In the genomic region with DNA sequence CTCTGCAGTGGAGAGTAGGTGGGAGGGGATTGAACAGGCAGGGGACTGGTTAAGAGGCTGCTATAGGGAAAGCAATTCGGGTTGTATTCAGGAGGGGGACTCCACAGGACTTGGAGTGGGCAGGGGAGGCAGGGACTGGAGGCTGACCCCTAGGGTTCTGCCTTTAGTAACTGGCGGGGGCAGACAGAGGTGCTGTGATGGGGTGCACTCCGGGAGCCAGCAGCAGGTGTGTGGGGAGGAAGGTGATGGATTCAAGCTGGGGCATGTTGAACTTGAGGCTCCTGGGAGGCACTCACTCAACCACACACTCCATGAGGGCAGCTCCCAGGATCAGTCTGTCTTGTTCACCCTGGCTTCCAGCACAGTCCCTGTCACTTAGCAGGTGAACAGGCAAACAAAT, we compare ENCODE assay signal across 18 cellular contexts. TPM values are rescaled to one million over a fixed set of nuclear protein-coding genes. Genes with fewer than 3 reads are reported as not detected.
DNase-seq lines count a peak whose midpoint lies in the region; ATAC-seq, FAIRE-seq and TF ChIP-seq lines count a peak whose summit lies in the region.
"Had no signal": no experiment of that assay in that cellular context is flagged by ENCODE, and none has a peak within 500 bp of the region (broad histone marks: within the 10 kb centered on the region; RNA-seq: fewer than 3 reads in every experiment).

No MANE protein-coding gene starts in this region.

- H3K27ac ChIP-seq in mammary epithelial cell (ENCODE audit: insufficient read depth, low read depth, low read length) (no peak overlapping the region), stomach smooth muscle (ENCODE audit: low read length) (peak overlapping the region; percentile 60), A673 (ENCODE audit: low read depth, low read length, poor library complexity, severe bottlenecking) (no peak overlapping the region)
- H3K27ac ChIP-seq: brain microvascular endothelial cell had no signal

- BruUV-seq in MCF 10A (replicated peaks; lab: Mats Ljungman, UMichigan) (no TSS peak), mammary epithelial cell (replicated peaks; lab: Mats Ljungman, UMichigan) (no TSS peak), A673 (replicated peaks; lab: Mats Ljungman, UMichigan) (no TSS peak)

- H3K36me3 Mint-ChIP-seq in MCF 10A (ENCODE audit: insufficient read depth, unreplicated experiment) (peaks cover 5% of the 10 kb centered on the region), naive B cell (no peaks in the 10 kb centered on the region)
- H3K36me3 Mint-ChIP-seq in activated CD4-positive, alpha-beta memory T cell treated with anti-CD3 and anti-CD28 coated beads, Interleukin-2, amount 10 ng/mL, durations not matched to agents 7 days and 5 days (ENCODE audit: low read depth), result no peaks in the 10 kb centered on the region

- H3K79me2 ChIP-seq in mammary epithelial cell (ENCODE audit: insufficient read depth, low read length), result no peaks in the 10 kb centered on the region
- H3K79me2 ChIP-seq: parathyroid adenoma had no signal

- no peak for TF ChIP-seq CTCF in MCF 10A (IDR thresholded peaks at IDR 0.05; ENCODE audit: unreplicated experiment)
- TF ChIP-seq CTCF in mammary epithelial cell (conservative IDR thresholded peaks at IDR 0.05 in 1 of 2, IDR thresholded peaks at IDR 0.05 in 1 of 2; ENCODE audit: extremely low read depth in 1 of 2, insufficient read depth in 1 of 2, low read depth in 1 of 2, low read length in 2 of 2), result no peak
- no peak for TF ChIP-seq CTCF in A673 (conservative IDR thresholded peaks at IDR 0.05; ENCODE audit: low read depth, low read length)

- H3K27ac Mint-ChIP-seq in MCF 10A (ENCODE audit: low read depth, unreplicated experiment) (peak overlapping the region; percentile 76), naive B cell (peak overlapping the region in 1 of 6 donors; percentile 94)
- no peak overlapping the region for H3K27ac Mint-ChIP-seq in activated CD4-positive, alpha-beta memory T cell treated with anti-CD3 and anti-CD28 coated beads, Interleukin-2, amount 10 ng/mL, durations not matched to agents 7 days and 5 days

- H3K4me3 ChIP-seq in mammary epithelial cell (replicated peaks in 1 of 3; ENCODE audit: insufficient read depth in 1 of 3, low read depth in 2 of 3, low read length in 3 of 3), result no peak overlapping the region
- no peak overlapping the region for H3K4me3 ChIP-seq in stomach smooth muscle (ENCODE audit: low read length in 2 of 2)
- no peak overlapping the region for H3K4me3 ChIP-seq in A673 (ENCODE audit: low read depth, low read length, poor library complexity, severe bottlenecking)

- ATAC-seq in naive B cell (ENCODE audit: low read depth in 2 of 2) (no peak), HG03520 (IDR thresholded peaks at IDR 0.05; ENCODE audit: unreplicated experiment) (no peak)

- CTCF ChIA-PET in MCF 10A (lab: Yijun Ruan, JAX) (interaction anchor here (0.6 to 4.5 kb wide), 5 partner anchors 30 to 178 kb away, joined by 3 to 22 read pairs (median 3); no protein-coding TSS in a partner anchor), mammary epithelial cell (lab: Charles Lee; ENCODE audit: low non-redundant PET) (interaction anchor here (0.6 kb wide), 1 partner anchor 1487 kb away, joined by 4 read pairs; no protein-coding TSS in a partner anchor), A673 (lab: Charles Lee) (no interaction called here)
- CTCF ChIA-PET in activated CD4-positive, alpha-beta memory T cell treated with anti-CD3 and anti-CD28 coated beads, Interleukin-2, amount 10 ng/mL, durations not matched to agents 7 days and 5 days (lab: Charles Lee), result interaction anchor here (1.8 to 3.7 kb wide), 5 partner anchors 8 to 82 kb away, joined by 7 to 29 read pairs (median 15); partner anchors contain the start of gene CAND2

- WGBS in mammary epithelial cell (ENCODE audit: low coverage, missing lambda C conversion rate), result 100% methylated on average over 2 of the region's 3 CpGs

- no peak overlapping the region for H3K4me2 ChIP-seq in mammary epithelial cell (ENCODE audit: insufficient read depth, low read depth, low read length)

- no peak for FAIRE-seq in H54 (lab: Jason Lieb, UNC)
- FAIRE-seq: GM19239 had no signal

- H3K4me1 Mint-ChIP-seq in MCF 10A (ENCODE audit: insufficient read depth, unreplicated experiment) (no peaks in the 10 kb centered on the region), naive B cell (peaks cover 0 to 10% (median 8%) of the 10 kb centered on the region in 3 donors)
- peaks cover 7% of the 10 kb centered on the region for H3K4me1 Mint-ChIP-seq in activated CD4-positive, alpha-beta memory T cell treated with anti-CD3 and anti-CD28 coated beads, Interleukin-2, amount 10 ng/mL, durations not matched to agents 7 days and 5 days

- H3K9me3 Mint-ChIP-seq in MCF 10A (ENCODE audit: unreplicated experiment) (no peaks in the 10 kb centered on the region), naive B cell (no peaks in the 10 kb centered on the region)
- no peaks in the 10 kb centered on the region for H3K9me3 Mint-ChIP-seq in activated CD4-positive, alpha-beta memory T cell treated with anti-CD3 and anti-CD28 coated beads, Interleukin-2, amount 10 ng/mL, durations not matched to agents 7 days and 5 days

- H3K9ac ChIP-seq in mammary epithelial cell (ENCODE audit: insufficient read depth, low read length), result no peak overlapping the region
- H3K9ac ChIP-seq in stomach smooth muscle (ENCODE audit: low read length in 2 of 2), result no peak overlapping the region
- H3K9ac ChIP-seq: parathyroid adenoma had no signal

- no peak overlapping the region for H2AFZ ChIP-seq in mammary epithelial cell (ENCODE audit: low read depth, low read length)

- dilution Hi-C loops in mammary epithelial cell (cut with HindIII; ENCODE audit: low sequenced_read_pairs), result no loop called here

- H4K20me1 ChIP-seq in mammary epithelial cell (ENCODE audit: insufficient read depth, low read length), result no peaks in the 10 kb centered on the region

- intact Hi-C loops in MCF 10A (cut with micrococcal nuclease), result no loop called here
- intact Hi-C loops in mammary epithelial cell (cut with micrococcal nuclease), result no loop called here
- intact Hi-C loops in A673 (cut with micrococcal nuclease; ENCODE audit: unreplicated experiment), result no loop called here

- in situ Hi-C loops in mammary epithelial cell (cut with MboI; ENCODE audit: low sequenced_read_pairs in 2 of 2), result no loop called here

- H3K4me1 ChIP-seq in mammary epithelial cell (ENCODE audit: insufficient read depth, low read length) (peaks cover 6% of the 10 kb centered on the region), stomach smooth muscle (ENCODE audit: control insufficient read depth, insufficient read depth, low read length) (peaks cover 21% of the 10 kb centered on the region), A673 (ENCODE audit: insufficient read depth, low read length, poor library complexity, severe bottlenecking) (peaks cover 6% of the 10 kb centered on the region)
- H3K4me1 ChIP-seq: parathyroid adenoma had no signal

- no peaks in the 10 kb centered on the region for H3K27me3 ChIP-seq in mammary epithelial cell (ENCODE audit: insufficient read depth, low read length)
- no peaks in the 10 kb centered on the region for H3K27me3 ChIP-seq in stomach smooth muscle (ENCODE audit: control insufficient read depth in 1 of 2, insufficient read depth in 2 of 2, low read length in 2 of 2)
- H3K27me3 ChIP-seq in A673 (replicated peaks; ENCODE audit: insufficient read depth, low read depth, low read length, poor library complexity), result no peaks in the 10 kb centered on the region
- H3K27me3 ChIP-seq: brain microvascular endothelial cell had no signal

- no peaks in the 10 kb centered on the region for H3K9me3 ChIP-seq in mammary epithelial cell (replicated peaks; ENCODE audit: insufficient read depth, low read length)
- H3K9me3 ChIP-seq in stomach smooth muscle (ENCODE audit: control insufficient read depth in 2 of 2, low read length in 2 of 2), result no peaks in the 10 kb centered on the region
- H3K9me3 ChIP-seq in A673 (ENCODE audit: low read depth, low read length, poor library complexity, severe bottlenecking), result no peaks in the 10 kb centered on the region

- POLR2A ChIA-PET in MCF 10A (lab: Yijun Ruan, JAX) (no interaction called here), A673 (lab: Charles Lee; ENCODE audit: low non-redundant PET) (no interaction called here)
- POLR2A ChIA-PET in activated CD4-positive, alpha-beta memory T cell treated with anti-CD3 and anti-CD28 coated beads, Interleukin-2, amount 10 ng/mL, durations not matched to agents 7 days and 5 days (lab: Charles Lee), result interaction anchor here (1.6 to 1.7 kb wide), 2 partner anchors 13 to 32 kb away, joined by 6 to 12 read pairs; partner anchors contain the start of genes CAND2 and RPL32

- no peak for DNase-seq in MCF 10A (ENCODE audit: unreplicated experiment)
- no peak for DNase-seq in mammary epithelial cell
- DNase-seq in activated CD4-positive, alpha-beta memory T cell treated with anti-CD3 and anti-CD28 coated beads, Interleukin-2, amount 10 ng/mL, durations not matched to agents 7 days and 5 days, result no peak
- DNase-seq in naive B cell, result no peak
- DNase-seq in A673 (ENCODE audit: low spot score), result no peak
- DNase-seq in H54 (ENCODE audit: insufficient read length, low spot score), result no peak
- DNase-seq: activated CD4-positive, alpha-beta T cell treated with anti-CD3 and anti-CD28 coated beads, Interleukin-2, amount 50 U/mL, for 4 hours; activated gamma-delta T cell; brain microvascular endothelial cell; NCI-H1092; NCI-H2171 treated with DMSO at 0.1 percent for 48 hours; NK-92 treated with Interleukin-12 subunit alpha and Interleukin-12 subunit beta, amount 100 ng/mL, for 24 hours; T-helper 9 cell had no signal

- H3K36me3 ChIP-seq in mammary epithelial cell (ENCODE audit: insufficient read depth, low read length), result no peaks in the 10 kb centered on the region
- H3K36me3 ChIP-seq in stomach smooth muscle (ENCODE audit: control insufficient read depth in 2 of 2, insufficient read depth in 2 of 2, low read length in 2 of 2), result peaks cover 28 to 40% of the 10 kb centered on the region in 2 donors
- no peaks in the 10 kb centered on the region for H3K36me3 ChIP-seq in A673 (ENCODE audit: insufficient read depth, low read length, poor library complexity, severe bottlenecking)
- H3K36me3 ChIP-seq: brain microvascular endothelial cell had no signal

- H3K27me3 Mint-ChIP-seq in MCF 10A (ENCODE audit: insufficient read depth, unreplicated experiment), result no peaks in the 10 kb centered on the region
- peaks cover 4% of the 10 kb centered on the region for H3K27me3 Mint-ChIP-seq in activated CD4-positive, alpha-beta memory T cell treated with anti-CD3 and anti-CD28 coated beads, Interleukin-2, amount 10 ng/mL, durations not matched to agents 7 days and 5 days
- peaks cover 0 to 6% (median 0%) of the 10 kb centered on the region in 3 donors for H3K27me3 Mint-ChIP-seq in naive B cell

- no peak for TF ChIP-seq POLR2A in H54 (IDR thresholded peaks at IDR 0.05; ENCODE audit: low read depth, low read length)

- H3K4me3 Mint-ChIP-seq in MCF 10A (ENCODE audit: unreplicated experiment), result peak overlapping the region; percentile 22
- H3K4me3 Mint-ChIP-seq in activated CD4-positive, alpha-beta memory T cell treated with anti-CD3 and anti-CD28 coated beads, Interleukin-2, amount 10 ng/mL, durations not matched to agents 7 days and 5 days, result peak overlapping the region; percentile 47
- peak overlapping the region; percentile 40 to 80 (median 70) for H3K4me3 Mint-ChIP-seq in naive B cell

RNA-seq across cellular contexts. Expression of gene CAND2, which starts 12.5 kb away (rescaled TPM):
- total RNA-seq in MCF 10A (2022), result not detected in 2 replicates
- total RNA-seq in mammary epithelial cell, result 1 to 10 TPM in 1 of 2 donors, under 1 TPM in 1; 0.42 to 1.7 TPM
- polyA plus RNA-seq in mammary epithelial cell, result 0.19 TPM
- not detected for polyA minus RNA-seq in mammary epithelial cell
- total RNA-seq in activated CD4-positive, alpha-beta memory T cell treated with anti-CD3 and anti-CD28 coated beads, Interleukin-2, amount 10 ng/mL, durations not matched to agents 7 days and 5 days, result under 1 TPM in 1 of 2 experiments, not detected in 1; 0.15 TPM
- under 1 TPM in 5 of 6 donors, not detected in 1; 0.12 to 0.61 (median 0.49) TPM for polyA plus RNA-seq in naive B cell (ENCODE audit: low read depth in 6 of 6)
- 7.6 and 8.2 TPM in 2 replicates for total RNA-seq in A673 (2021)

RNA-seq across cellular contexts. Expression of gene RPL32, which starts 32.4 kb away (rescaled TPM):
- 2,288 and 2,498 TPM in 2 replicates for total RNA-seq in MCF 10A (2022)
- total RNA-seq in mammary epithelial cell, result 1,000 to 10,000 TPM in 1 of 2 donors, 100 to 1,000 TPM in 1; 686 to 1,631 TPM
- 2,092 TPM for polyA plus RNA-seq in mammary epithelial cell
- 770 TPM for polyA minus RNA-seq in mammary epithelial cell
- total RNA-seq in activated CD4-positive, alpha-beta memory T cell treated with anti-CD3 and anti-CD28 coated beads, Interleukin-2, amount 10 ng/mL, durations not matched to agents 7 days and 5 days, result 1,000 to 10,000 TPM; 1,634 to 1,730 TPM
- 1,000 to 10,000 TPM; 1,322 to 3,271 (median 2,987) TPM for polyA plus RNA-seq in naive B cell (ENCODE audit: low read depth in 6 of 6)
- total RNA-seq in A673 (2021), result 1,684 and 1,701 TPM in 2 replicates

RNA-seq across cellular contexts. Expression of gene TMEM40, which starts 49.9 kb away (rescaled TPM):
- 30.3 and 58.4 TPM in 2 replicates for total RNA-seq in MCF 10A (2022)
- total RNA-seq in mammary epithelial cell, result 100 to 1,000 TPM in 1 of 2 donors, 10 to 100 TPM in 1; 53.3 to 224 TPM
- 124 TPM for polyA plus RNA-seq in mammary epithelial cell
- 126 TPM for polyA minus RNA-seq in mammary epithelial cell
- not detected for total RNA-seq in activated CD4-positive, alpha-beta memory T cell treated with anti-CD3 and anti-CD28 coated beads, Interleukin-2, amount 10 ng/mL, durations not matched to agents 7 days and 5 days
- polyA plus RNA-seq in naive B cell (ENCODE audit: low read depth in 6 of 6), result 1 to 10 TPM in 4 of 6 donors, under 1 TPM in 1, not detected in 1; 0.92 to 2.7 (median 2.2) TPM
- not detected in 2 replicates for total RNA-seq in A673 (2021)
- total RNA-seq: subcutaneous adipose tissue had no signal

Comparison
In these comparisons a context has a peak if more than half of its experiments do, and no peak if none do; other contexts are left out.
1. RNA of gene TMEM40, which starts 49.9 kb away (total RNA-seq): 53.3 to 224 TPM in mammary epithelial cell and 30.3 to 58.4 TPM in MCF 10A; not detected in activated CD4-positive, alpha-beta memory T cell treated with anti-CD3 and anti-CD28 coated beads, Interleukin-2, amount 10 ng/mL, durations not matched to agents 7 days and 5 days and not detected in A673; every median in the first group is over 10 times any median in the second.
2. Peak in every context shown above with its lines, with median percentiles within 50 percentile points of each other: H3K4me3 Mint-ChIP-seq.